ENCODE assay signal across 9 cellular contexts in genomic region chr11:66287256-66288137, GRCh38. TPM values are rescaled to one million over a fixed set of nuclear protein-coding genes. Genes with fewer than 3 reads are reported as not detected.
DNase-seq lines count a peak whose midpoint lies in the region; ATAC-seq, FAIRE-seq and TF ChIP-seq lines count a peak whose summit lies in the region.
"Had no signal": no experiment of that assay in that cellular context is flagged by ENCODE, and none has a peak within 500 bp of the region (broad histone marks: within the 10 kb centered on the region; RNA-seq: fewer than 3 reads in every experiment).

No MANE protein-coding gene starts in this region.

- peaks cover 25% of the 10 kb centered on the region for H3K79me2 ChIP-seq in fibroblast of lung (ENCODE audit: control insufficient read depth, insufficient read depth, low read length)

- ATAC-seq in HG02588 (IDR thresholded peaks at IDR 0.05; ENCODE audit: unreplicated experiment): no peak
- no peak for ATAC-seq in GM21717 (IDR thresholded peaks at IDR 0.05; ENCODE audit: unreplicated experiment)

- H3K36me3 ChIP-seq in SJSA1: peaks cover 53% of the 10 kb centered on the region
- peaks cover 13% of the 10 kb centered on the region for H3K36me3 ChIP-seq in fibroblast of lung (ENCODE audit: control insufficient read depth, insufficient read depth, low read length)

- TF ChIP-seq CTCF in fibroblast of lung (conservative IDR thresholded peaks at IDR 0.05 in 1 of 2, IDR thresholded peaks at IDR 0.05 in 1 of 2; ENCODE audit: low read depth in 1 of 2, low read length in 2 of 2): no peak

- no peak overlapping the region for H2AFZ ChIP-seq in fibroblast of lung (ENCODE audit: low read length)

- H3K9ac ChIP-seq in fibroblast of lung (ENCODE audit: insufficient read depth, low read length): no peak overlapping the region

- H3K4me1 ChIP-seq in SJSA1 (replicated peaks): peaks cover 32% of the 10 kb centered on the region
- H3K4me1 ChIP-seq in fibroblast of lung (ENCODE audit: control insufficient read depth, extremely low read depth, insufficient read depth, low read length): peaks cover 8% of the 10 kb centered on the region

- 0 out of 2 replicates have a peak, but pooled peaks cover 2% of the 10 kb centered on the region for H3K9me3 ChIP-seq in SJSA1 (replicated peaks)
- H3K9me3 ChIP-seq in fibroblast of lung (ENCODE audit: control insufficient read depth, insufficient read depth, low read depth, low read length): no peaks in the 10 kb centered on the region

- DNase-seq in GM12891 (ENCODE audit: insufficient read length, low spot score): no peak
- DNase-seq in SJSA1 (ENCODE audit: low read depth in 1 of 2, low spot score in 2 of 2): no peak
- DNase-seq in fibroblast of lung (ENCODE audit: low read depth in 2 of 2): no peak
- DNase-seq in skeletal muscle cell (ENCODE audit: low read depth): no peak
- DNase-seq in NCI-H526 (lab: John Stamatoyannopoulos, UW): no peak
- no peak for DNase-seq in NCI-H748 treated with DMSO at 0.1 percent for 48 hours (lab: John Stamatoyannopoulos, UW)

- peak; percentile 76 for FAIRE-seq in GM12891 (lab: Jason Lieb, UNC)

- no peaks in the 10 kb centered on the region for H4K20me1 ChIP-seq in fibroblast of lung (ENCODE audit: control insufficient read depth, extremely low read depth, insufficient read depth, low read length)

- peak overlapping the region; percentile 77 for H3K4me3 ChIP-seq in SJSA1
- H3K4me3 ChIP-seq in fibroblast of lung (replicated peaks in 1 of 4; ENCODE audit: control extremely low read depth in 1 of 4, insufficient read depth in 1 of 4, low read depth in 3 of 4, low read length in 4 of 4): peak overlapping the region; percentile 76 to 97 (median 94)
- peak overlapping the region; percentile 85 for H3K4me3 ChIP-seq in skeletal muscle cell (ENCODE audit: low read depth, low read length)

- H3K27me3 ChIP-seq in SJSA1 (replicated peaks): peaks cover 20% of the 10 kb centered on the region
- peaks cover 15% of the 10 kb centered on the region for H3K27me3 ChIP-seq in fibroblast of lung (ENCODE audit: control insufficient read depth, insufficient read depth, low read length)

- TF ChIP-seq POLR2A in GM12891 (IDR thresholded peaks at IDR 0.05; ENCODE audit: low read depth, low read length): 0 out of 2 replicates have a peak, but pooled peaks have one; percentile 18

- peak overlapping the region; percentile 91 for H3K4me2 ChIP-seq in fibroblast of lung (ENCODE audit: extremely low read depth, insufficient read depth, low read length)

- H3K27ac ChIP-seq in SJSA1: no peak overlapping the region
- peak overlapping the region; percentile 95 for H3K27ac ChIP-seq in fibroblast of lung (ENCODE audit: insufficient read depth, low read length)

TF ChIP-seq in GM12891, 5 proteins besides CTCF, POLR2A, EP300 and RAD21:
- TF ChIP-seq SPI1 (IDR thresholded peaks at IDR 0.05; ENCODE audit: low read depth, low read length): no peak
- no peak for TF ChIP-seq POLR2AphosphoS5 (IDR thresholded peaks at IDR 0.05; ENCODE audit: low read depth, low read length)
- TF ChIP-seq TAF1 (IDR thresholded peaks at IDR 0.05; ENCODE audit: low read depth, low read length): no peak
- TF ChIP-seq POU2F2 (IDR thresholded peaks at IDR 0.05; ENCODE audit: low read depth, low read length): no peak
- no peak for TF ChIP-seq PAX5 (IDR thresholded peaks at IDR 0.05; ENCODE audit: insufficient read depth, low read length, severe bottlenecking)

RNA-seq across cellular contexts. Expression of gene YIF1A, which starts 1.4 kb away (rescaled TPM):
- 58.0 TPM for polyA plus RNA-seq in GM12891 (2012; ENCODE audit: low read depth, missing spikeins)
- 162 and 245 TPM in 2 replicates for total RNA-seq in SJSA1 (2014; rRNA removed; shearing (Covaris generic))
- 134 and 167 TPM in 2 replicates for total RNA-seq in fibroblast of lung
- polyA plus RNA-seq in fibroblast of lung: 160 and 161 TPM in 2 replicates
- 163 and 164 TPM in 2 replicates for polyA plus RNA-seq in fibroblast of lung (2012)
- polyA minus RNA-seq in fibroblast of lung (ENCODE audit: low replicate concordance): 269 and 272 TPM in 2 replicates

RNA-seq across cellular contexts. Expression of gene TMEM151A, which starts 4.2 kb away (rescaled TPM):
- polyA plus RNA-seq in GM12891 (2012; ENCODE audit: low read depth, missing spikeins): 0.18 TPM
- total RNA-seq in SJSA1 (2014; rRNA removed; shearing (Covaris generic)): 0.60 and 0.61 TPM in 2 replicates
- total RNA-seq in fibroblast of lung: under 0.01 TPM in 2 replicates
- polyA plus RNA-seq in fibroblast of lung: not detected in 2 replicates
- polyA plus RNA-seq in fibroblast of lung (2012): 0.07 TPM in 1 of 2 replicates, not detected in the other
- not detected in 2 replicates for polyA minus RNA-seq in fibroblast of lung (ENCODE audit: low replicate concordance)
- total RNA-seq: lung microvascular endothelial cell had no signal

RNA-seq across cellular contexts. Expression of gene CNIH2, which starts 9.5 kb away (rescaled TPM):
- polyA plus RNA-seq in GM12891 (2012; ENCODE audit: low read depth, missing spikeins): 1.4 TPM
- 2.8 and 6.2 TPM in 2 replicates for total RNA-seq in SJSA1 (2014; rRNA removed; shearing (Covaris generic))
- 0.17 TPM in 1 of 2 replicates, not detected in the other for total RNA-seq in fibroblast of lung
- 0.57 and 1.4 TPM in 2 replicates for polyA plus RNA-seq in fibroblast of lung
- 0.50 and 1.7 TPM in 2 replicates for polyA plus RNA-seq in fibroblast of lung (2012)
- not detected in 2 replicates for polyA minus RNA-seq in fibroblast of lung (ENCODE audit: low replicate concordance)

RNA-seq across cellular contexts. Expression of gene RAB1B, which starts 19.1 kb away (rescaled TPM):
- 94.6 TPM for polyA plus RNA-seq in GM12891 (2012; ENCODE audit: low read depth, missing spikeins)
- 290 and 334 TPM in 2 replicates for total RNA-seq in SJSA1 (2014; rRNA removed; shearing (Covaris generic))
- total RNA-seq in fibroblast of lung: 43.7 and 63.6 TPM in 2 replicates
- polyA plus RNA-seq in fibroblast of lung: 140 and 221 TPM in 2 replicates
- polyA plus RNA-seq in fibroblast of lung (2012): 174 and 255 TPM in 2 replicates
- 370 and 488 TPM in 2 replicates for polyA minus RNA-seq in fibroblast of lung (ENCODE audit: low replicate concordance)

RNA-seq across cellular contexts. Expression of gene CD248, which starts 29.3 kb away (rescaled TPM):
- polyA plus RNA-seq in GM12891 (2012; ENCODE audit: low read depth, missing spikeins): 0.04 TPM
- total RNA-seq in SJSA1 (2014; rRNA removed; shearing (Covaris generic)): 576 and 629 TPM in 2 replicates
- total RNA-seq in fibroblast of lung: 52.6 and 95.6 TPM in 2 replicates
- polyA plus RNA-seq in fibroblast of lung: 98.8 and 132 TPM in 2 replicates
- polyA plus RNA-seq in fibroblast of lung (2012): 418 and 663 TPM in 2 replicates
- polyA minus RNA-seq in fibroblast of lung (ENCODE audit: low replicate concordance): 333 and 643 TPM in 2 replicates
